Comparison of ENCODE assay signal across 24 cellular contexts in genomic region chr2:124540805-124541204, GRCh38.
"Had no signal": no experiment of that assay in that cellular context is flagged by ENCODE, and none has a peak within 500 bp of the region (broad histone marks: within the 10 kb centered on the region; RNA-seq: fewer than 3 reads in every experiment).

No MANE protein-coding gene starts in this region.

- H3K9me3 ChIP-seq: ovary, psoas muscle, right lobe of liver, sigmoid colon, stomach, thoracic aorta, thyroid gland, tibial nerve, upper lobe of left lung, vagina had no signal

- ATAC-seq: natural killer cell; psoas muscle; right lobe of liver; stimulated activated effector memory CD8-positive, alpha-beta T cell treated with anti-CD3 and anti-CD28 coated beads, Interleukin-12 subunit alpha, Interleukin-12 subunit beta, amount 100 ng/mL, for 72 hours; stimulated activated naive B cell treated with anti-CD40 and anti-IgM and Interleukin-4, amounts not matched to agents 10 μg/mL and 1 μg/mL and 100 μg/mL, for 72 hours had no signal

- H3K27ac ChIP-seq: neural progenitor cell, ovary, parathyroid adenoma, psoas muscle, right lobe of liver, sigmoid colon, stomach, thoracic aorta, thyroid gland, tibial nerve, upper lobe of left lung, vagina had no signal

- H3K4me1 ChIP-seq: neural progenitor cell, parathyroid adenoma, psoas muscle, right lobe of liver, tibial nerve, vagina had no signal

- DNase-seq: natural killer cell; occipital lobe; ovary; posterior cingulate gyrus; psoas muscle; right lobe of liver; sigmoid colon; small intestine; stimulated activated CD4-positive, alpha-beta T cell treated with anti-CD3 and anti-CD28 coated beads, Interleukin-15, amount 100 ng/mL, for 24 hours; stimulated activated CD4-positive, alpha-beta T cell treated with anti-CD3 and anti-CD28 coated beads, Interleukin-2, amount 100 ng/mL, for 24 hours; stimulated activated CD4-positive, alpha-beta T cell treated with anti-CD3 and anti-CD28 coated beads, Interleukin-2, amount 100 ng/mL, for 48 hours; stimulated activated CD4-positive, alpha-beta T cell treated with anti-CD3 and anti-CD28 coated beads, Interleukin-4, amount 100 ng/mL, for 24 hours; stimulated activated naive B cell treated with anti-CD40 and anti-IgM and Interleukin-4, amounts not matched to agents 10 μg/mL and 1 μg/mL and 100 μg/mL, for 72 hours; stimulated activated naive CD4-positive, alpha-beta T cell treated with Interleukin-2 at 50 U/mL for 16 hours; stomach; thyroid gland; trophoblast cell; upper lobe of left lung had no signal

- H3K4me3 ChIP-seq: neural progenitor cell, ovary, psoas muscle, right lobe of liver, sigmoid colon, stomach, thoracic aorta, thyroid gland, tibial nerve, upper lobe of left lung, vagina had no signal

- H3K36me3 ChIP-seq: neural progenitor cell, ovary, right lobe of liver, sigmoid colon, stomach, thoracic aorta, thyroid gland, tibial nerve, upper lobe of left lung, vagina had no signal

- H3K27me3 ChIP-seq: neural progenitor cell, ovary, right lobe of liver, sigmoid colon, stomach, thyroid gland, tibial nerve, upper lobe of left lung, vagina had no signal
